ENCODE assay signal across 11 cellular contexts in genomic region chr19:48859711-48860572, GRCh38. TPM values are rescaled to one million over a fixed set of nuclear protein-coding genes. Genes with fewer than 3 reads are reported as not detected.
DNase-seq lines count a peak whose midpoint lies in the region; ATAC-seq and TF ChIP-seq lines count a peak whose summit lies in the region.
"Had no signal": no experiment of that assay in that cellular context is flagged by ENCODE, and none has a peak within 500 bp of the region (broad histone marks: within the 10 kb centered on the region; RNA-seq: fewer than 3 reads in every experiment).

No MANE protein-coding gene starts in this region.

- intact Hi-C loops in body of pancreas (cut with DNase I) = no loop called here

- 64 to 67% methylated on average over 26 to 29 of the region's 30 CpGs for WGBS in body of pancreas, 2 donors

- H3K4me1 Mint-ChIP-seq in nephron progenitor cell (peaks cover 40% of the 10 kb centered on the region), osteocyte (ENCODE audit: unreplicated experiment) (no peaks in the 10 kb centered on the region)

- H3K36me3 Mint-ChIP-seq in nephron progenitor cell (ENCODE audit: low read depth) = peaks cover 59% of the 10 kb centered on the region
- H3K36me3 Mint-ChIP-seq in osteocyte (ENCODE audit: unreplicated experiment) = peaks cover 27% of the 10 kb centered on the region

- H3K9me3 ChIP-seq in HAP-1 (no peaks in the 10 kb centered on the region), body of pancreas (no peaks in the 10 kb centered on the region)

- H3K4me3 ChIP-seq in GM12864 (ENCODE audit: low read depth, low read length) (peak overlapping the region; percentile 75), HAP-1 (peak overlapping the region; percentile 35), body of pancreas (no peak overlapping the region)

- H3K4me1 ChIP-seq in HAP-1 (no peaks in the 10 kb centered on the region; the same call in 1 of the 2 replicates), body of pancreas (no peaks in the 10 kb centered on the region)

- H3K27ac Mint-ChIP-seq in nephron progenitor cell = peak overlapping the region; percentile 19
- H3K27ac Mint-ChIP-seq in osteocyte (ENCODE audit: unreplicated experiment) = no peak overlapping the region

- no peak for TF ChIP-seq CTCF in GM12864 (IDR thresholded peaks at IDR 0.05; ENCODE audit: low read depth, low read length, missing control alignments)
- no peak for TF ChIP-seq CTCF in body of pancreas (IDR thresholded peaks at IDR 0.05)
- TF ChIP-seq CTCF in nephron progenitor cell (IDR thresholded peaks at IDR 0.05) = no peak
- TF ChIP-seq CTCF in osteocyte (IDR thresholded peaks at IDR 0.05) = no peak

- ATAC-seq in body of pancreas = peak; percentile 91
- ATAC-seq in HG02884 (IDR thresholded peaks at IDR 0.05; ENCODE audit: unreplicated experiment) = no peak
- no peak for ATAC-seq in HG02623 (IDR thresholded peaks at IDR 0.05; ENCODE audit: unreplicated experiment)

- H3K27me3 ChIP-seq in HAP-1 (ENCODE audit: low read depth) (no peaks in the 10 kb centered on the region), body of pancreas (no peaks in the 10 kb centered on the region)

- H3K27me3 Mint-ChIP-seq in nephron progenitor cell (ENCODE audit: low read depth, poor library complexity) (no peaks in the 10 kb centered on the region), osteocyte (ENCODE audit: unreplicated experiment) (no peaks in the 10 kb centered on the region)

- TF ChIP-seq POLR2A in body of pancreas (IDR thresholded peaks at IDR 0.05) = peak in 2 of 3 donors; percentile 62 to 67

- peak overlapping the region; percentile 1 to 84 (median 74) for H3K27ac ChIP-seq in body of pancreas

- H3K36me3 ChIP-seq in HAP-1 (replicated peaks) = no peaks in the 10 kb centered on the region
- H3K36me3 ChIP-seq in body of pancreas (replicated peaks in 1 of 2; ENCODE audit: insufficient read depth in 1 of 2, low read depth in 2 of 2) = no peaks in the 10 kb centered on the region

- DNase-seq in GM12864 (ENCODE audit: low read depth) (no peak), HAP-1 (ENCODE audit: low spot score in 2 of 2) (peak in 1 of 2 experiments; percentile 72), body of pancreas (peak; percentile 87 to 95 (median 92)), nephron progenitor cell (no peak), NCI-H128 (lab: John Stamatoyannopoulos, UW; ENCODE audit: unreplicated experiment) (no peak), osteocyte (ENCODE audit: extremely low spot score, unreplicated experiment) (no peak)

- in situ Hi-C loops in HAP-1 (cut with MboI; ENCODE audit: low sequenced_read_pairs) = no loop called here

- no peaks in the 10 kb centered on the region for H3K9me3 Mint-ChIP-seq in nephron progenitor cell
- H3K9me3 Mint-ChIP-seq in osteocyte (ENCODE audit: unreplicated experiment) = no peaks in the 10 kb centered on the region

- H3K4me3 Mint-ChIP-seq in nephron progenitor cell (no peak overlapping the region), osteocyte (ENCODE audit: unreplicated experiment) (no peak overlapping the region)

RNA-seq across cellular contexts. Expression of gene PLEKHA4, which starts 8.5 kb away (rescaled TPM):
- total RNA-seq in body of pancreas (10 to 100 TPM in 1 of 2 donors, 1 to 10 TPM in 1; 6.5 to 21.1 TPM), osteocyte (31.0 and 40.0 TPM in 2 replicates)

RNA-seq across cellular contexts. Expression of gene PPP1R15A, which starts 12.3 kb away (rescaled TPM):
- total RNA-seq in body of pancreas (10 to 100 TPM; 17.9 to 49.4 TPM), osteocyte (96.5 and 118 TPM in 2 replicates)

RNA-seq across cellular contexts. Expression of gene HSD17B14, which starts 23.7 kb away (rescaled TPM):
- total RNA-seq in body of pancreas = 1 to 10 TPM; 2.1 to 3.3 TPM
- 23.9 and 29.1 TPM in 2 replicates for total RNA-seq in osteocyte

RNA-seq across cellular contexts. Expression of gene TULP2, which starts 38.6 kb away (rescaled TPM):
- total RNA-seq in body of pancreas (not detected), osteocyte (not detected in 2 replicates)
- total RNA-seq: activated CD8-positive, alpha-beta memory T cell treated with anti-CD3 and anti-CD28 coated beads for 36 hours; kidney epithelial cell; NCI-H460 had no signal

RNA-seq across cellular contexts. Expression of gene NUCB1, which starts 40.2 kb away (rescaled TPM):
- total RNA-seq in body of pancreas (100 to 1,000 TPM; 129 to 170 TPM), osteocyte (260 and 264 TPM in 2 replicates)

Comparison
In these comparisons a context has a peak if more than half of its experiments do, and no peak if none do; other contexts are left out.
1. DNase-seq: peak in body of pancreas (4 of 4); none in GM12864 (single experiment), nephron progenitor cell (single experiment), NCI-H128 (single experiment) and osteocyte (single experiment).
2. H3K4me3 ChIP-seq: peak in GM12864 (single experiment) and HAP-1 (single experiment); none in body of pancreas (0 of 2).